Comparison of ENCODE assay signal across 12 cellular contexts in genomic region chr10:114624941-114625780, GRCh38. TPM values are rescaled to one million over a fixed set of nuclear protein-coding genes. Genes with fewer than 3 reads are reported as not detected.
DNase-seq lines count a peak whose midpoint lies in the region; ATAC-seq and TF ChIP-seq lines count a peak whose summit lies in the region.
"Had no signal": no experiment of that assay in that cellular context is flagged by ENCODE, and none has a peak within 500 bp of the region (broad histone marks: within the 10 kb centered on the region; RNA-seq: fewer than 3 reads in every experiment).

No MANE protein-coding gene starts in this region.

- TF ChIP-seq CTCF in IMR-90 (conservative IDR thresholded peaks at IDR 0.05; ENCODE audit: low read depth, low read length) = no peak
- TF ChIP-seq CTCF in choroid plexus epithelial cell (conservative IDR thresholded peaks at IDR 0.05; ENCODE audit: low read depth, low read length) = no peak
- no peak for TF ChIP-seq CTCF in mucosa of descending colon (IDR thresholded peaks at IDR 0.05)
- TF ChIP-seq CTCF in MM.1S (IDR thresholded peaks at IDR 0.05; ENCODE audit: low read length) = no peak

- H2BK15ac ChIP-seq in IMR-90 (ENCODE audit: low read depth, low read length) = no peak overlapping the region

- no peak overlapping the region for H3K14ac ChIP-seq in IMR-90 (replicated peaks; ENCODE audit: low read depth, low read length)

- dilution Hi-C loops in IMR-90 (cut with HindIII; ENCODE audit: low sequenced_read_pairs, unreplicated experiment) = no loop called here

- no peaks in the 10 kb centered on the region for H3F3A ChIP-seq in MM.1S (ENCODE audit: insufficient read depth, low read length)

- no peaks in the 10 kb centered on the region for H3K36me3 ChIP-seq in ACC112 (ENCODE audit: insufficient read depth, low read length)
- H3K36me3 ChIP-seq in IMR-90 (ENCODE audit: control insufficient read depth, insufficient read depth, low read length) = no peaks in the 10 kb centered on the region
- no peaks in the 10 kb centered on the region for H3K36me3 ChIP-seq in mucosa of descending colon (ENCODE audit: low read depth)
- H3K36me3 ChIP-seq in MM.1S (replicated peaks; ENCODE audit: insufficient read depth, low read length) = no peaks in the 10 kb centered on the region
- H3K36me3 ChIP-seq: spleen had no signal

- no peak overlapping the region for H3K18ac ChIP-seq in IMR-90 (ENCODE audit: low read depth, low read length)

- H3K79me2 ChIP-seq in ACC112 (ENCODE audit: control insufficient read depth, insufficient read depth, low read length, unreplicated experiment) = no peaks in the 10 kb centered on the region
- no peaks in the 10 kb centered on the region for H3K79me2 ChIP-seq in MM.1S (ENCODE audit: low read length)

- no peak for TF ChIP-seq POLR2A in IMR-90 (IDR thresholded peaks at IDR 0.05; ENCODE audit: low read depth, low read length)

- CTCF ChIA-PET in IMR-90 (lab: Yijun Ruan, JAX) = interaction anchor here (0.7 kb wide), 1 partner anchor 10 kb away, joined by 3 read pairs; no protein-coding TSS in a partner anchor

- peaks cover 0 to 7% of the 10 kb centered on the region in 2 experiments; a peak in 1 of 4 replicates for H3K79me1 ChIP-seq in IMR-90 (ENCODE audit: low read depth in 1 of 2, low read length in 2 of 2)

- H3K4me2 ChIP-seq in IMR-90 (ENCODE audit: low read depth, low read length) (no peak overlapping the region), MM.1S (ENCODE audit: low read depth, low read length) (no peak overlapping the region)

- peaks cover 16% of the 10 kb centered on the region for H3K9me1 ChIP-seq in IMR-90 (ENCODE audit: insufficient read depth, low read length)

- H4K8ac ChIP-seq in IMR-90 (ENCODE audit: low read depth in 2 of 2, low read length in 2 of 2) = no peak overlapping the region; a peak in 1 of 4 replicates

- WGBS in IMR-90 (ENCODE audit: extremely low coverage in 2 of 2, insufficient read length in 1 of 2), 2 experiments = no CpG with 5 or more reads among the region's 5 CpGs

- peak overlapping the region; percentile 49; the same call in 1 of the 2 replicates for H2AK5ac ChIP-seq in IMR-90 (ENCODE audit: low read depth, low read length)

- no peak overlapping the region for H2AFZ ChIP-seq in ACC112 (ENCODE audit: low read length, unreplicated experiment)
- no peak overlapping the region for H2AFZ ChIP-seq in IMR-90 (replicated peaks; ENCODE audit: low read length, poor library complexity)
- no peak overlapping the region for H2AFZ ChIP-seq in MM.1S (ENCODE audit: low read length)

- H2BK120ac ChIP-seq in IMR-90 (ENCODE audit: low read depth, low read length) = no peak overlapping the region

- no peak overlapping the region for H3K23ac ChIP-seq in IMR-90 (ENCODE audit: low read depth, low read length)

- H4K20me1 ChIP-seq in IMR-90 (ENCODE audit: insufficient read depth, low read length) (peaks cover 13% of the 10 kb centered on the region; the same call in 1 of the 2 replicates), MM.1S (ENCODE audit: insufficient read depth, low read length) (no peaks in the 10 kb centered on the region)

- no peaks in the 10 kb centered on the region for H3K9me3 ChIP-seq in IMR-90 (ENCODE audit: control insufficient read depth, insufficient read depth, low read length)
- no peaks in the 10 kb centered on the region for H3K9me3 ChIP-seq in mucosa of descending colon
- no peaks in the 10 kb centered on the region for H3K9me3 ChIP-seq in MM.1S (replicated peaks; ENCODE audit: insufficient read depth, low read length)

- H3K27ac ChIP-seq in ACC112 (ENCODE audit: low read depth, low read length) (peak overlapping the region; percentile 64; the same call in 1 of the 2 replicates), IMR-90 (ENCODE audit: insufficient read depth, low read length) (no peak overlapping the region), MM.1S (ENCODE audit: low read length) (no peak overlapping the region)
- H3K27ac ChIP-seq: spleen had no signal

- in situ Hi-C loops in IMR-90 (cut with MboI; ENCODE audit: low sequenced_read_pairs) = no loop called here

- H3K9ac ChIP-seq in IMR-90 (ENCODE audit: low read depth, low read length) (no peak overlapping the region), MM.1S (ENCODE audit: low read length) (no peak overlapping the region)

- no peaks in the 10 kb centered on the region for H3K27me3 ChIP-seq in ACC112 (ENCODE audit: insufficient read depth, low read length)
- peaks cover 2% of the 10 kb centered on the region; the same call in 1 of the 2 replicates for H3K27me3 ChIP-seq in IMR-90 (ENCODE audit: control insufficient read depth, insufficient read depth, low read length)
- H3K27me3 ChIP-seq in MM.1S (replicated peaks; ENCODE audit: insufficient read depth, low read length) = no peaks in the 10 kb centered on the region

- no peak overlapping the region for H4K91ac ChIP-seq in IMR-90 (ENCODE audit: insufficient read depth, low read depth, low read length)

- no peak overlapping the region for H2AK9ac ChIP-seq in IMR-90 (replicated peaks; ENCODE audit: low read depth, low read length, poor library complexity)

- peaks cover 28% of the 10 kb centered on the region for H3K4me1 ChIP-seq in ACC112 (ENCODE audit: control insufficient read depth, insufficient read depth, low read length, unreplicated experiment)
- peaks cover 14% of the 10 kb centered on the region for H3K4me1 ChIP-seq in IMR-90 (ENCODE audit: control insufficient read depth, insufficient read depth, low read length)
- H3K4me1 ChIP-seq in mucosa of descending colon (ENCODE audit: low read depth) = peaks cover 30% of the 10 kb centered on the region
- no peaks in the 10 kb centered on the region for H3K4me1 ChIP-seq in MM.1S (ENCODE audit: low read length)
- H3K4me1 ChIP-seq: spleen had no signal

- no peak overlapping the region for H2BK20ac ChIP-seq in IMR-90 (ENCODE audit: low read depth, low read length)

- no TSS peak for BruUV-seq in IMR-90 (replicated peaks; lab: Mats Ljungman, UMichigan)

- H3K4me3 ChIP-seq in ACC112 (ENCODE audit: low read depth, low read length) (no peak overlapping the region), IMR-90 (ENCODE audit: insufficient read depth, low read depth, low read length) (no peak overlapping the region), choroid plexus epithelial cell (ENCODE audit: low read depth, low read length) (no peak overlapping the region), mucosa of descending colon (no peak overlapping the region), MM.1S (ENCODE audit: low read length) (no peak overlapping the region)
- H3K4me3 ChIP-seq: spleen had no signal

- intact Hi-C loops in IMR-90 (cut with micrococcal nuclease) = loop anchor here (1.0 kb wide), 1 partner anchor 7 kb away; no protein-coding TSS in a partner anchor
- intact Hi-C loops in mucosa of descending colon (cut with DNase I, micrococcal nuclease) = no loop called here

- ATAC-seq in IMR-90 (ENCODE audit: low read depth) = no peak
- peak; percentile 77 for ATAC-seq in mucosa of descending colon
- no peak for ATAC-seq in HG03045 (IDR thresholded peaks at IDR 0.05; ENCODE audit: unreplicated experiment)
- ATAC-seq in GM21786 (IDR thresholded peaks at IDR 0.05; ENCODE audit: unreplicated experiment) = no peak
- no peak for ATAC-seq in GM18868 (IDR thresholded peaks at IDR 0.05; ENCODE audit: unreplicated experiment)

- DNase-seq in IMR-90 (peak; percentile 46), choroid plexus epithelial cell (ENCODE audit: low read depth) (peak; percentile 40), mucosa of descending colon (no peak), MM.1S (no peak)
- DNase-seq: activated CD4-positive, CD25-positive, alpha-beta regulatory T cell; amniotic stem cell; effector CD4-positive, alpha-beta T cell; spleen had no signal

- H2BK5ac ChIP-seq in IMR-90 (ENCODE audit: low read depth, low read length, poor library complexity, severe bottlenecking) = no peak overlapping the region

- no peak overlapping the region for H3K56ac ChIP-seq in IMR-90 (ENCODE audit: extremely low read depth, insufficient read depth, low read length)

- H3K4ac ChIP-seq in IMR-90 (ENCODE audit: low read depth, low read length) = no peak overlapping the region

- POLR2A ChIA-PET in IMR-90 (lab: Charles Lee; ENCODE audit: unreplicated experiment) = no interaction called here

- no peak overlapping the region for H4K5ac ChIP-seq in IMR-90 (ENCODE audit: low read depth, low read length)

- no peak for TF ChIP-seq RAD21 in IMR-90 (IDR thresholded peaks at IDR 0.05; ENCODE audit: low read length)

- no peaks in the 10 kb centered on the region for H3K9me2 ChIP-seq in MM.1S (replicated peaks; ENCODE audit: insufficient read depth, low read length)

TF ChIP-seq in IMR-90, 13 proteins besides CTCF, POLR2A, EP300 and RAD21 (continues in another document):
- no peak for TF ChIP-seq MAZ (IDR thresholded peaks at IDR 0.05; ENCODE audit: borderline replicate concordance, low read depth, low read length)
- TF ChIP-seq BHLHE40 (IDR thresholded peaks at IDR 0.05; ENCODE audit: low read depth, low read length) = no peak
- TF ChIP-seq FOS (IDR thresholded peaks at IDR 0.05; ENCODE audit: low read depth, low read length) = no peak
- no peak for TF ChIP-seq NFE2L2 (IDR thresholded peaks at IDR 0.05; ENCODE audit: low read depth, low read length)
- no peak for TF ChIP-seq CHD1 (IDR thresholded peaks at IDR 0.05; ENCODE audit: low read depth, low read length)
- no peak for TF ChIP-seq RCOR1 (IDR thresholded peaks at IDR 0.05; ENCODE audit: insufficient replicate concordance, low read length)
- TF ChIP-seq RFX5 (IDR thresholded peaks at IDR 0.05; ENCODE audit: low read depth, low read length) = no peak
- no peak for TF ChIP-seq USF2 (IDR thresholded peaks at IDR 0.05; ENCODE audit: low read depth, low read length)

RNA-seq across cellular contexts. Expression of gene ABLIM1, which starts 32.9 kb away (rescaled TPM):
- total RNA-seq in IMR-90 (2012; rRNA removed) = 9.9 and 11.1 TPM in 2 replicates
- polyA plus RNA-seq in IMR-90 (2012; rRNA removed) = 7.7 and 8.1 TPM in 2 replicates
- polyA plus RNA-seq in IMR-90 (2012; cell fraction: cytosol; rRNA removed) = 2.7 and 6.9 TPM in 2 replicates
- polyA plus RNA-seq in IMR-90 (2012; cell fraction: nucleus; rRNA removed; ENCODE audit: low replicate concordance) = 10.3 and 22.7 TPM in 2 replicates
- 100 to 1,000 TPM in 2 of 3 donors, 10 to 100 TPM in 1; 67.1 to 122 (median 103) TPM for total RNA-seq in mucosa of descending colon

Comparison
In these comparisons a context has a peak if more than half of its experiments do, and no peak if none do; other contexts are left out.
1. DNase-seq: peak in IMR-90 (single experiment) and choroid plexus epithelial cell (single experiment); none in mucosa of descending colon (0 of 3) and MM.1S (single experiment).